ENCODE assay signal across 27 cellular contexts in the genomic region with DNA sequence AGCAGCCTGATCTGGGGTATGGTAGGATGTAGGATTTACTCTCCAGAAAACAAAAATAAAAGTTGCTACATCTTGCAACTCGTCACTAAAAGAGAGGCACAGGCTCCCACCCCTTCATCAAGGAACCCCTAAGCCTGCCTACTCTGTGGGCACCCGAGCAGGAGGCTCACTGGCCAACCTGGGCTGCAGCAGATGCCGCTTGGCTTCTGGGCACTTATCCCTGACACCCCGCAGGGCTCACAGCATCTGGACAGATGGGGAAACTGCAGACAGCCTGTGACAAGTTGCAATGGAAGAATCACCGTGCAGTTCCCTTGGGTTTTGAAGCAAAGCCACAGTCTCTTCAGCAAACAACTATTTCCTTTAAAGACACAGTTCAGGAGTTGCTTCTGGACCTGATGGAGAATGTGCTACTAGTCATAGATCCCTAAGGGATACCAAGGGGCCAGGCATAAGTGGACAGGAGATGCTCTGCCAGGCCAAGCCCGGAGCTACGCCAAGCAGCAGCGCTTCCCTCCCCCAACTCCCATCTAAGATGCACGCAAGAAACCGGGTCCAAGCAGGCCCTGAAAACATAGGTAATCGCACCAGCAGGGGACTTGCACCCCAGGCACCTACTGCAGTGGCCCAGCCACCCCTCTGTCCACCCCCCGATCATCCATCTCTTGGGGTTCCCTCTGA.
DNase-seq lines count a peak whose midpoint lies in the region; ATAC-seq and TF ChIP-seq lines count a peak whose summit lies in the region.
"Had no signal": no experiment of that assay in that cellular context is flagged by ENCODE, and none has a peak within 500 bp of the region (broad histone marks: within the 10 kb centered on the region; RNA-seq: fewer than 3 reads in every experiment).

No MANE protein-coding gene starts in this region.

- H3K27ac Mint-ChIP-seq in activated naive CD8-positive, alpha-beta T cell treated with anti-CD3 and anti-CD28 coated beads, Interleukin-2, amount 10 ng/mL, durations not matched to agents 7 days and 5 days: no peak overlapping the region
- H3K27ac Mint-ChIP-seq in activated naive CD8-positive, alpha-beta T cell treated with anti-CD3 and anti-CD28 coated beads, Interleukin-2, amount 50 U/mL, for 24 hours: no peak overlapping the region
- no peak overlapping the region for H3K27ac Mint-ChIP-seq in chondrocyte (ENCODE audit: unreplicated experiment)
- H3K27ac Mint-ChIP-seq: CD14-positive monocyte; CD8-positive, alpha-beta memory T cell; IgD-negative memory B cell had no signal

- H3K36me3 Mint-ChIP-seq in activated naive CD8-positive, alpha-beta T cell treated with anti-CD3 and anti-CD28 coated beads, Interleukin-2, amount 10 ng/mL, durations not matched to agents 7 days and 5 days: no peaks in the 10 kb centered on the region
- no peaks in the 10 kb centered on the region for H3K36me3 Mint-ChIP-seq in activated naive CD8-positive, alpha-beta T cell treated with anti-CD3 and anti-CD28 coated beads, Interleukin-2, amount 50 U/mL, for 24 hours (ENCODE audit: low read depth)
- no peaks in the 10 kb centered on the region for H3K36me3 Mint-ChIP-seq in chondrocyte (ENCODE audit: low read depth)
- H3K36me3 Mint-ChIP-seq: CD14-positive monocyte; CD8-positive, alpha-beta memory T cell; IgD-negative memory B cell had no signal

- peak; percentile 16 for DNase-seq in activated naive CD8-positive, alpha-beta T cell treated with anti-CD3 and anti-CD28 coated beads, Interleukin-2, amount 10 ng/mL, durations not matched to agents 7 days and 5 days
- no peak for DNase-seq in activated naive CD8-positive, alpha-beta T cell treated with anti-CD3 and anti-CD28 coated beads, Interleukin-2, amount 50 U/mL, for 24 hours
- DNase-seq in NCI-H2171 (lab: John Stamatoyannopoulos, UW) (peak; percentile 47), chondrocyte (ENCODE audit: low spot score) (peak; percentile 52), upper lobe of right lung (peak; percentile 28), esophagus squamous epithelium (lab: John Stamatoyannopoulos, UW) (no peak), activated gamma-delta T cell (lab: John Stamatoyannopoulos, UW) (no peak), thyroid gland (no peak)
- DNase-seq: AML-193; Calu3; CD8-positive, alpha-beta memory T cell; GOT3; NCI-H1092; NCI-H1417 treated with DMSO at 0.1 percent for 48 hours; NCI-H1694 treated with DMSO at 0.1 percent for 48 hours; NCI-H2081; NCI-H446; NCI-H774; PC-9; Right ventricle myocardium superior; RPMI8226; T-helper 2 cell had no signal

- no peak overlapping the region for H3K4me3 Mint-ChIP-seq in activated naive CD8-positive, alpha-beta T cell treated with anti-CD3 and anti-CD28 coated beads, Interleukin-2, amount 10 ng/mL, durations not matched to agents 7 days and 5 days
- no peak overlapping the region for H3K4me3 Mint-ChIP-seq in activated naive CD8-positive, alpha-beta T cell treated with anti-CD3 and anti-CD28 coated beads, Interleukin-2, amount 50 U/mL, for 24 hours
- no peak overlapping the region for H3K4me3 Mint-ChIP-seq in chondrocyte (ENCODE audit: unreplicated experiment)
- H3K4me3 Mint-ChIP-seq: CD14-positive monocyte; CD8-positive, alpha-beta memory T cell; IgD-negative memory B cell had no signal

- no peaks in the 10 kb centered on the region for H3K36me3 ChIP-seq in upper lobe of right lung
- no peaks in the 10 kb centered on the region for H3K36me3 ChIP-seq in esophagus squamous epithelium
- no peaks in the 10 kb centered on the region for H3K36me3 ChIP-seq in thyroid gland
- H3K36me3 ChIP-seq: SJSA1 had no signal

- ATAC-seq in activated naive CD8-positive, alpha-beta T cell treated with anti-CD3 and anti-CD28 coated beads, Interleukin-2, amount 10 ng/mL, durations not matched to agents 7 days and 5 days (ENCODE audit: low read depth): no peak
- no peak for ATAC-seq in activated naive CD8-positive, alpha-beta T cell treated with anti-CD3 and anti-CD28 coated beads, Interleukin-2, amount 50 U/mL, for 24 hours
- no peak for ATAC-seq in upper lobe of right lung
- ATAC-seq: HCT116 had no signal

- no peaks in the 10 kb centered on the region for H3K27me3 ChIP-seq in upper lobe of right lung
- peaks cover 0 to 51% (median 0%) of the 10 kb centered on the region in 4 donors for H3K27me3 ChIP-seq in esophagus squamous epithelium
- no peaks in the 10 kb centered on the region for H3K27me3 ChIP-seq in thyroid gland
- H3K27me3 ChIP-seq: SJSA1 had no signal

- H3K4me3 ChIP-seq in upper lobe of right lung (no peak overlapping the region), esophagus squamous epithelium (no peak overlapping the region), thyroid gland (replicated peaks in 1 of 3) (no peak overlapping the region)
- H3K4me3 ChIP-seq: PC-9, SJSA1 had no signal

- TF ChIP-seq POLR2A in esophagus squamous epithelium (IDR thresholded peaks at IDR 0.05) (no peak), thyroid gland (IDR thresholded peaks at IDR 0.05) (no peak)

- no peaks in the 10 kb centered on the region for H3K4me1 ChIP-seq in upper lobe of right lung
- H3K4me1 ChIP-seq in esophagus squamous epithelium: no peaks in the 10 kb centered on the region
- no peaks in the 10 kb centered on the region for H3K4me1 ChIP-seq in thyroid gland
- H3K4me1 ChIP-seq: SJSA1 had no signal

- H3K4me1 Mint-ChIP-seq in activated naive CD8-positive, alpha-beta T cell treated with anti-CD3 and anti-CD28 coated beads, Interleukin-2, amount 10 ng/mL, durations not matched to agents 7 days and 5 days: no peaks in the 10 kb centered on the region
- no peaks in the 10 kb centered on the region for H3K4me1 Mint-ChIP-seq in activated naive CD8-positive, alpha-beta T cell treated with anti-CD3 and anti-CD28 coated beads, Interleukin-2, amount 50 U/mL, for 24 hours
- H3K4me1 Mint-ChIP-seq in chondrocyte (ENCODE audit: low read depth): no peaks in the 10 kb centered on the region
- H3K4me1 Mint-ChIP-seq: CD14-positive monocyte; CD8-positive, alpha-beta memory T cell; IgD-negative memory B cell had no signal

- POLR2A ChIA-PET in activated naive CD8-positive, alpha-beta T cell treated with anti-CD3 and anti-CD28 coated beads, Interleukin-2, amount 10 ng/mL, durations not matched to agents 7 days and 5 days (lab: Charles Lee): no interaction called here

- no peak for TF ChIP-seq CTCF in chondrocyte (IDR thresholded peaks at IDR 0.05)
- no peak for TF ChIP-seq CTCF in upper lobe of right lung (IDR thresholded peaks at IDR 0.05)
- TF ChIP-seq CTCF in esophagus squamous epithelium (IDR thresholded peaks at IDR 0.05): no peak
- no peak for TF ChIP-seq CTCF in thyroid gland (IDR thresholded peaks at IDR 0.05)

- H3K9me3 ChIP-seq in upper lobe of right lung (no peaks in the 10 kb centered on the region), esophagus squamous epithelium (no peaks in the 10 kb centered on the region), thyroid gland (no peaks in the 10 kb centered on the region)
- H3K9me3 ChIP-seq: SJSA1 had no signal

- intact Hi-C loops in upper lobe of right lung (cut with DNase I) (no loop called here), esophagus squamous epithelium (cut with DNase I) (no loop called here), thyroid gland (cut with DNase I) (no loop called here)

- peaks cover 8% of the 10 kb centered on the region for H3K27me3 Mint-ChIP-seq in activated naive CD8-positive, alpha-beta T cell treated with anti-CD3 and anti-CD28 coated beads, Interleukin-2, amount 10 ng/mL, durations not matched to agents 7 days and 5 days
- peaks cover 9% of the 10 kb centered on the region for H3K27me3 Mint-ChIP-seq in activated naive CD8-positive, alpha-beta T cell treated with anti-CD3 and anti-CD28 coated beads, Interleukin-2, amount 50 U/mL, for 24 hours
- H3K27me3 Mint-ChIP-seq in chondrocyte (ENCODE audit: low read depth): peaks cover 5% of the 10 kb centered on the region

- peaks cover 2% of the 10 kb centered on the region for H3K9me3 Mint-ChIP-seq in activated naive CD8-positive, alpha-beta T cell treated with anti-CD3 and anti-CD28 coated beads, Interleukin-2, amount 10 ng/mL, durations not matched to agents 7 days and 5 days
- H3K9me3 Mint-ChIP-seq in activated naive CD8-positive, alpha-beta T cell treated with anti-CD3 and anti-CD28 coated beads, Interleukin-2, amount 50 U/mL, for 24 hours: peaks cover 4% of the 10 kb centered on the region
- H3K9me3 Mint-ChIP-seq in chondrocyte (ENCODE audit: low read depth): peaks cover 10% of the 10 kb centered on the region

- 57 to 66% methylated on average over 6 to 9 of the region's 12 CpGs for WGBS in esophagus squamous epithelium, 2 donors
- 68 to 75% methylated on average over 9 to 12 of the region's 12 CpGs for WGBS in thyroid gland, 2 donors

- H3K27ac ChIP-seq in upper lobe of right lung (no peak overlapping the region), esophagus squamous epithelium (no peak overlapping the region), thyroid gland (no peak overlapping the region)
- H3K27ac ChIP-seq: HL-60, PC-9, SJSA1 had no signal

Comparison
In these comparisons a context has a peak if more than half of its experiments do, and no peak if none do; other contexts are left out.
1. DNase-seq: peak in activated naive CD8-positive, alpha-beta T cell treated with anti-CD3 and anti-CD28 coated beads, Interleukin-2, amount 10 ng/mL, durations not matched to agents 7 days and 5 days (single experiment), NCI-H2171 (single experiment), chondrocyte (single experiment) and upper lobe of right lung (single experiment); none in activated naive CD8-positive, alpha-beta T cell treated with anti-CD3 and anti-CD28 coated beads, Interleukin-2, amount 50 U/mL, for 24 hours (single experiment), esophagus squamous epithelium (single experiment), activated gamma-delta T cell (single experiment) and thyroid gland (0 of 2).